In the genomic region with DNA sequence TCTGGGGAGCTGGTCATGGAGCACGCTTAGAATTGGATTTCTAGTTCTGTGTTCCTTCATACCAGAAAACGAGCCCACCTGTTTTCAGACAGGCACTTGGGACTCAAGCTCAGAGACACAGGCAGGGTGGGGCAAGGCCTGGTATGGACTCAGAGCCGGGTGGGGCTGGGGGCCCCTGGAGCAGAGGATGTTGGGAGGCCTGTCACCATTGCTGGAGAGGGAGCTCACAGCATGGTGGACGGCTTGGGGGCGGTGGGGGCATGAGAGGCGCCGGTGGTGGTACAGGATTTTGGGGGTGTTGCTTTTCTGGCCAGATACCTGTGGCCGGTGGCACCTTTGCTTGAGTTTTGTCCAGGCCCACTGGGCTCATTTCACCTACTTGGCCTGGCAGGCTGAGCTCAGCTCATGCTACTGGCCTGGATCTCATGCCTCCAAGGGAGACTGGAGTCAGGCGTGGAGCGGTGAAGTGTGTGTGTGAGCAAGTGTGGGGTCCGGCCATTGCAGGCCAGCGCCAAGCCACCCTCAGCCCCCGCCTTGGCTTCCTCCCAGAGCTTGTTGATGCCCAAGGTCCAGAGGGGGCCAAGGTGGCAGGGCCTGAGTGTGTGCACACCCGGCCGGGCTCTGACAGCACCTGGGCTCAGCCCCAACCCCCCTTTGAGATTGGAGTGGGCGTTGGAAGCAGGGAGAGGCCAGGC, we compare ENCODE assay signal across 18 cellular contexts. TPM values are rescaled to one million over a fixed set of nuclear protein-coding genes. Genes with fewer than 3 reads are reported as not detected.
A peak's percentile ranks its signal among the peaks of the same experiment; 100 is the strongest.
DNase-seq lines count a peak whose midpoint lies in the region; ATAC-seq and TF ChIP-seq lines count a peak whose summit lies in the region.
"Had no signal": no experiment of that assay in that cellular context is flagged by ENCODE, and none has a peak within 500 bp of the region (broad histone marks: within the 10 kb centered on the region; RNA-seq: fewer than 3 reads in every experiment).

No MANE protein-coding gene starts in this region.

- H3K4me1 Mint-ChIP-seq in chondrocyte (ENCODE audit: low read depth), result peaks cover 32% of the 10 kb centered on the region
- peaks cover 15 to 23% of the 10 kb centered on the region in 2 donors for H3K4me1 Mint-ChIP-seq in effector memory CD8-positive, alpha-beta T cell (ENCODE audit: low read depth in 2 of 2)

- H3K27ac ChIP-seq in left ventricle myocardium inferior (replicated peaks) (peak overlapping the region; percentile 85), psoas muscle (no peak overlapping the region)
- H3K27ac ChIP-seq: PC-9 had no signal

- in situ Hi-C loops in G401 (cut with HindIII; ENCODE audit: low sequenced_read_pairs), result no loop called here

- H3K4me3 ChIP-seq in left ventricle myocardium inferior (no peak overlapping the region), psoas muscle (no peak overlapping the region)
- H3K4me3 ChIP-seq: PC-9 had no signal

- H3K9me3 Mint-ChIP-seq in chondrocyte (ENCODE audit: low read depth), result no peaks in the 10 kb centered on the region
- no peaks in the 10 kb centered on the region for H3K9me3 Mint-ChIP-seq in effector memory CD8-positive, alpha-beta T cell

- no peak overlapping the region for H3K4me3 Mint-ChIP-seq in chondrocyte (ENCODE audit: unreplicated experiment)
- no peak overlapping the region for H3K4me3 Mint-ChIP-seq in effector memory CD8-positive, alpha-beta T cell
- H3K4me3 Mint-ChIP-seq: B cell had no signal

- DNase-seq in G401 (ENCODE audit: low spot score) (peak; percentile 32), chondrocyte (ENCODE audit: low spot score) (peak; percentile 67), left ventricle myocardium inferior (peak; percentile 16), psoas muscle (peak; percentile 20 to 54), DMS53 treated with DMSO at 0.1 percent for 48 hours (lab: John Stamatoyannopoulos, UW; ENCODE audit: unreplicated experiment) (no peak), GOT3 (lab: John Stamatoyannopoulos, UW) (no peak), NCI-H345 (lab: John Stamatoyannopoulos, UW) (no peak)
- DNase-seq in effector memory CD8-positive, alpha-beta T cell, result no peak
- DNase-seq: ACHN, DMS153, KBM-7, NCI-H1092, NCI-H1694, NCI-H2107, NCI-H446, PC-9, SHP77 had no signal

- TF ChIP-seq CTCF in chondrocyte (IDR thresholded peaks at IDR 0.05), result no peak
- TF ChIP-seq CTCF in left ventricle myocardium inferior (IDR thresholded peaks at IDR 0.05; ENCODE audit: borderline replicate concordance), result no peak
- TF ChIP-seq CTCF in psoas muscle (IDR thresholded peaks at IDR 0.05), result no peak

- intact Hi-C loops in left ventricle myocardium inferior (cut with micrococcal nuclease) (loop anchor here (5.0 kb wide), 1 partner anchor 189 kb away; no protein-coding TSS in a partner anchor), psoas muscle (cut with DNase I) (loop anchor here (2.0 to 10.0 kb wide), 4 partner anchors 180 to 336 kb away; a partner anchor contains a TSS)

- H3K27ac Mint-ChIP-seq in chondrocyte (ENCODE audit: unreplicated experiment), result no peak overlapping the region
- no peak overlapping the region for H3K27ac Mint-ChIP-seq in effector memory CD8-positive, alpha-beta T cell
- H3K27ac Mint-ChIP-seq: B cell had no signal

- H3K27me3 ChIP-seq in left ventricle myocardium inferior (ENCODE audit: low read depth), result no peaks in the 10 kb centered on the region
- H3K27me3 ChIP-seq in psoas muscle (ENCODE audit: insufficient read depth in 3 of 3, low read length in 2 of 3), result no peaks in the 10 kb centered on the region

- H3K9me3 ChIP-seq in left ventricle myocardium inferior (replicated peaks), result no peaks in the 10 kb centered on the region
- no peaks in the 10 kb centered on the region for H3K9me3 ChIP-seq in psoas muscle

- no peaks in the 10 kb centered on the region for H3K27me3 Mint-ChIP-seq in chondrocyte (ENCODE audit: low read depth)
- no peaks in the 10 kb centered on the region for H3K27me3 Mint-ChIP-seq in effector memory CD8-positive, alpha-beta T cell
- H3K27me3 Mint-ChIP-seq: B cell had no signal

- 79 to 90% (median 80%) methylated on average over 13 to 16 of the region's 16 CpGs for WGBS in psoas muscle, 3 donors

- peaks cover 12% of the 10 kb centered on the region for H3K36me3 Mint-ChIP-seq in chondrocyte (ENCODE audit: low read depth)
- H3K36me3 Mint-ChIP-seq in effector memory CD8-positive, alpha-beta T cell (ENCODE audit: insufficient read depth), result peaks cover 19% of the 10 kb centered on the region

- ATAC-seq in psoas muscle, result no peak
- ATAC-seq in effector memory CD8-positive, alpha-beta T cell (replicated peaks), result no peak

- peaks cover 89% of the 10 kb centered on the region for H3K4me1 ChIP-seq in left ventricle myocardium inferior
- peaks cover 66% of the 10 kb centered on the region for H3K4me1 ChIP-seq in psoas muscle

- H3K36me3 ChIP-seq in left ventricle myocardium inferior (peaks cover 28% of the 10 kb centered on the region), psoas muscle (ENCODE audit: insufficient read depth in 1 of 2, low read depth in 1 of 2) (peaks cover 0 to 26% of the 10 kb centered on the region in 2 donors)

RNA-seq across cellular contexts. Expression of a gene that starts 8.7 kb away (rescaled TPM):
- 48.2 and 77.4 TPM in 2 replicates for total RNA-seq in G401 (2014; rRNA removed; shearing (Covaris generic))
- 20.4 to 27.4 TPM (median 24.0 TPM) in 3 replicates for total RNA-seq in chondrocyte
- 70.7 TPM for total RNA-seq in left ventricle myocardium inferior
- 10 to 100 TPM; 26.3 to 58.0 (median 32.5) TPM for total RNA-seq in psoas muscle
- 10 to 100 TPM; 20.2 to 69.2 (median 26.7) TPM for polyA plus RNA-seq in psoas muscle

RNA-seq across cellular contexts. Expression of a gene that starts 27.9 kb away (rescaled TPM):
- total RNA-seq in G401 (2014; rRNA removed; shearing (Covaris generic)), result not detected in 2 replicates
- total RNA-seq in chondrocyte, result 0.15 to 1.4 TPM (median 0.87 TPM) in 3 replicates
- 18.6 TPM for total RNA-seq in left ventricle myocardium inferior
- 10 to 100 TPM in 3 of 4 donors, 1 to 10 TPM in 1; 8.3 to 11.7 (median 11.0) TPM for total RNA-seq in psoas muscle
- polyA plus RNA-seq in psoas muscle, result 1 to 10 TPM; 2.5 to 4.6 (median 2.7) TPM

Comparison
In these comparisons a context has a peak if more than half of its experiments do, and no peak if none do; other contexts are left out.
1. DNase-seq: peak in G401 (single experiment), chondrocyte (single experiment), left ventricle myocardium inferior (single experiment) and psoas muscle (2 of 2); none in effector memory CD8-positive, alpha-beta T cell (0 of 3), DMS53 treated with DMSO at 0.1 percent for 48 hours (single experiment), GOT3 (single experiment) and NCI-H345 (single experiment).